Comparison of ENCODE assay signal across 10 cellular contexts in the genomic region with DNA sequence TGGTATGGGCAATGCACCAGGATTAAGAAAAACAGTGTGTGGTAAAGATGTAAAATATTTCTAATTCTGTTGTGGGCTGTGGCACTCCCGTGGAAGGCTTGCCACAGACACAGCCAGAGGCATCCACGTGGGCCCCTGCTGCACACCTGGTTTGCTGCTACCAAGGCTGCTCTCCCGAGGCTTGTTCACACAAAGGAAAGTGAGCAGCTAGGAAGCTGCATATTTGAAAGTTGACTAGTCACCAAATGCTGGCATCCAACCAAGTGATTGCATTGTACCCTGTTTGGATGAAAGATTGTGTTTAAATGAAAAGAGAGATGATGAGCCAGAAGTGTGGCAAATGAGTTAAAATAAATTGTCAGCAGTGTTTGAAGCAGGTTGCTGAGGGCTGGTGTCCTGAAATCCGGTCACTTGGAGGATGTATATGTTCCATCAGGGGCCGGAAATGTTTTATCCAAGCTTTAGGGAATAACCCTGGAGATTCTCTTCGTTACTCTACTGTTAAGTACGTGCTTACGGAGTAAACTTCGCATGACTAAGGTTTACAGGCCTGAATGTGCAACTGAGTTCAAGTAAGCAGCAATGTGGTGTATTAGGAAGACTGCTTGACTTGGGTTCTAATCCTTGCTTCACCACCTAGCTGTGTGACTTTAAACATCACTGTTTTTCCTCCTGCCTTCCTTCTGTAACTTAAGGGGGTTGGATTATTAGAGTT.
A peak's percentile ranks its signal among the peaks of the same experiment; 100 is the strongest.
DNase-seq lines count a peak whose midpoint lies in the region; ATAC-seq and TF ChIP-seq lines count a peak whose summit lies in the region.
"Had no signal": no experiment of that assay in that cellular context is flagged by ENCODE, and none has a peak within 500 bp of the region (broad histone marks: within the 10 kb centered on the region; RNA-seq: fewer than 3 reads in every experiment).

No MANE protein-coding gene starts in this region.

- peaks cover 8% of the 10 kb centered on the region for H3K4me1 Mint-ChIP-seq in endodermal cell

- peaks cover 12% of the 10 kb centered on the region for H3K4me1 ChIP-seq in PC-3 (ENCODE audit: insufficient read depth, low read length)
- H3K4me1 ChIP-seq in endodermal cell (ENCODE audit: control insufficient read depth, insufficient read depth, low read length): no peaks in the 10 kb centered on the region
- H3K4me1 ChIP-seq in spleen: peaks cover 7 to 20% (median 12%) of the 10 kb centered on the region in 6 donors

- H3K27me3 ChIP-seq in PC-3 (ENCODE audit: low read length) (no peaks in the 10 kb centered on the region), endodermal cell (ENCODE audit: control insufficient read depth, insufficient read depth, low read length, poor library complexity, severe bottlenecking) (no peaks in the 10 kb centered on the region), spleen (replicated peaks in 1 of 7) (no peaks in the 10 kb centered on the region)

- H3K9me3 ChIP-seq in PC-3 (ENCODE audit: low read length): no peaks in the 10 kb centered on the region
- no peaks in the 10 kb centered on the region for H3K9me3 ChIP-seq in endodermal cell (ENCODE audit: control insufficient read depth, low read length)
- no peaks in the 10 kb centered on the region for H3K9me3 ChIP-seq in spleen

- peak; percentile 7 for DNase-seq in NCI-H1694 treated with DMSO at 0.1 percent for 48 hours (lab: John Stamatoyannopoulos, UW)
- DNase-seq in NCI-H1694 (lab: John Stamatoyannopoulos, UW): no peak
- peak; percentile 88 for DNase-seq in PC-3
- no peak for DNase-seq in endodermal cell
- DNase-seq in renal cortical epithelial cell (ENCODE audit: low read depth): peak; percentile 87
- DNase-seq in spleen: no peak
- DNase-seq in NCI-H1105 (lab: John Stamatoyannopoulos, UW): no peak
- DNase-seq in NCI-H2107 treated with DMSO at 0.1 percent for 48 hours (lab: John Stamatoyannopoulos, UW; ENCODE audit: unreplicated experiment): no peak
- DNase-seq: effector CD8-positive, alpha-beta T cell; stimulated activated CD4-positive, alpha-beta T cell treated with anti-CD3 and anti-CD28 coated beads, Interleukin-12 subunit alpha, Interleukin-12 subunit beta, amount 100 ng/mL, for 4 hours had no signal

- CTCF ChIA-PET in PC-3 (lab: Charles Lee): no interaction called here

- peaks cover 2% of the 10 kb centered on the region for H3K9me3 Mint-ChIP-seq in endodermal cell

- no peaks in the 10 kb centered on the region for H3K79me2 ChIP-seq in PC-3 (ENCODE audit: low read length)

- H3K27me3 Mint-ChIP-seq in endodermal cell (ENCODE audit: insufficient read depth): no peaks in the 10 kb centered on the region

- H2AFZ ChIP-seq in PC-3 (ENCODE audit: low read length): no peak overlapping the region

- ATAC-seq in PC-3: peak; percentile 94

- intact Hi-C loops in PC-3 (cut with micrococcal nuclease): no loop called here
- intact Hi-C loops in spleen (cut with DNase I; ENCODE audit: low total_unique reads): no loop called here

- no peak overlapping the region for H3K4me3 ChIP-seq in PC-3 (ENCODE audit: low read length)
- no peak overlapping the region for H3K4me3 ChIP-seq in endodermal cell (ENCODE audit: low read length)
- no peak overlapping the region for H3K4me3 ChIP-seq in spleen

- H3K9ac ChIP-seq in PC-3 (ENCODE audit: low read length): no peak overlapping the region
- no peak overlapping the region for H3K9ac ChIP-seq in endodermal cell (ENCODE audit: extremely low read depth, low read length, poor library complexity, severe bottlenecking)

- H3K27ac ChIP-seq in PC-3 (ENCODE audit: low read length): peak overlapping the region; percentile 25
- no peak overlapping the region for H3K27ac ChIP-seq in endodermal cell (ENCODE audit: low read depth, low read length)
- H3K27ac ChIP-seq in spleen: no peak overlapping the region

- no peaks in the 10 kb centered on the region for H4K20me1 ChIP-seq in PC-3 (ENCODE audit: low read length)

- TF ChIP-seq CTCF in PC-3 (conservative IDR thresholded peaks at IDR 0.05; ENCODE audit: low read depth, low read length): no peak
- TF ChIP-seq CTCF in endodermal cell (conservative IDR thresholded peaks at IDR 0.05): no peak
- TF ChIP-seq CTCF in spleen (IDR thresholded peaks at IDR 0.05 in 8 of 11, conservative IDR thresholded peaks at IDR 0.05 in 3 of 11): no peak

- 89 to 91% methylated on average over 8 to 9 of the region's 9 CpGs for WGBS in endodermal cell (ENCODE audit: insufficient coverage in 1 of 2, insufficient read length in 1 of 2), 2 experiments
- WGBS in spleen, 5 donors: 69 to 77% (median 73%) methylated on average over 9 of the region's 9 CpGs

- H3K36me3 Mint-ChIP-seq in endodermal cell (ENCODE audit: low read depth): peaks cover 25% of the 10 kb centered on the region

- TF ChIP-seq POLR2A in spleen (IDR thresholded peaks at IDR 0.05): no peak

- BruUV-seq in PC-3 (replicated peaks; lab: Mats Ljungman, UMichigan): no TSS peak

- no peaks in the 10 kb centered on the region for H3K9me2 ChIP-seq in PC-3 (replicated peaks; ENCODE audit: low read length)

- H3K36me3 ChIP-seq in PC-3 (ENCODE audit: low read depth, low read length) (peaks cover 8% of the 10 kb centered on the region), endodermal cell (ENCODE audit: control insufficient read depth, insufficient read depth, low read length) (peaks cover 41% of the 10 kb centered on the region), spleen (peaks cover 0 to 14% (median 5%) of the 10 kb centered on the region in 6 donors)

- H3K4me3 Mint-ChIP-seq in endodermal cell: no peak overlapping the region

- H3F3A ChIP-seq in PC-3 (ENCODE audit: low read length, unreplicated experiment): no peaks in the 10 kb centered on the region

- H3K4me2 ChIP-seq in PC-3 (ENCODE audit: low read length): no peak overlapping the region

- peak overlapping the region; percentile 16 for H3K27ac Mint-ChIP-seq in endodermal cell

- POLR2A ChIA-PET in PC-3 (lab: Charles Lee; ENCODE audit: unreplicated experiment): interaction anchor here (0.6 kb wide), 1 partner anchor 48 kb away, joined by 3 read pairs; no protein-coding TSS in a partner anchor

Comparison
In these comparisons a context has a peak if more than half of its experiments do, and no peak if none do; other contexts are left out.
1. DNase-seq: peak in NCI-H1694 treated with DMSO at 0.1 percent for 48 hours (single experiment), PC-3 (single experiment) and renal cortical epithelial cell (single experiment); none in NCI-H1694 (single experiment), endodermal cell (single experiment), spleen (single experiment), NCI-H1105 (single experiment) and NCI-H2107 treated with DMSO at 0.1 percent for 48 hours (single experiment).